17 cellular contexts compared by ENCODE assay signal in the genomic region with DNA sequence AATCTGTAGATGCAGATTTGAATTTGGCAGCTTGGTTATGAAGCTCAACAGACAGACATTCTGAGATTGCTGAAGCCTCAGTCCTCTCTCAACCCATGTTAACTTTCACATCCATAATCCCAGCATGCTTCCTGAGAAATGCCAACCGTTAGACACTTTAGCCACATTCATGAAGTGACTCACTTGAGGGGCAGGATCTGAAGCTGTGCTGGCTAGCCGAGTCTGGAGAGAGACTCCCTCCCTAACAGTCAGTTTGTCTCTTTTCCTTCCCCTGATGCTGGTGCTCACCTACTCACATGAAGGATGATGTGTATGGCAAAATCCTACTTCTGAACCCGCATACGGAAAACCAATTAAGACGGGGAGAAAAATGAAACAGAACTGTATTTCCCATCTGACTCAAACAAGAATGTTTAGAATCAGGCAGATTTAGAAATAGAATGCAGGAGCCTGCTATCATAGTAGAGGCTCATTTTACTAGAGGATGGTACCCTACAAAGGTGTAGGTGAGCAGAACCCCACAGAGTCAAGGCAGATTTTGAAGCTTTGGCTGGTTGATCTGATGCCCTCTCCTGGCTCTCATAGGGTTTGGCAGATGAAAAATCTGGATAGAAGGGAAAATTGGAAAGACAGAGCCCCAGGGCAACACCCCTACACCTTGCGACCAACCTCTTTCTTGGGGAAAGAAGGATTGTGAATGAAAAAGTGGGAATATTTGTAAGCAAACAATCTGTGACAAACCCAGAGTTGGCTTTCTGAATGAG.
DNase-seq lines count a peak whose midpoint lies in the region; ATAC-seq, FAIRE-seq and TF ChIP-seq lines count a peak whose summit lies in the region.
"Had no signal": no experiment of that assay in that cellular context is flagged by ENCODE, and none has a peak within 500 bp of the region (broad histone marks: within the 10 kb centered on the region; RNA-seq: fewer than 3 reads in every experiment).

No MANE protein-coding gene starts in this region.

- H3K27me3 ChIP-seq in WERI-Rb-1 (ENCODE audit: insufficient read depth, low read depth, severe bottlenecking), result no peaks in the 10 kb centered on the region
- H3K27me3 ChIP-seq: spleen, tibial artery had no signal

- TF ChIP-seq CTCF in WERI-Rb-1 (IDR thresholded peaks at IDR 0.05; ENCODE audit: low read depth, low read length) (0 out of 2 replicates have a peak, but pooled peaks have one; percentile 17), fibroblast of the aortic adventitia (IDR thresholded peaks at IDR 0.05; ENCODE audit: insufficient read depth, low read length) (peak; percentile 19), CD14-positive monocyte (IDR thresholded peaks at IDR 0.05) (no peak)

- no peak overlapping the region for H3K27ac ChIP-seq in WERI-Rb-1
- H3K27ac ChIP-seq: 22Rv1, spleen, tibial artery had no signal

- H3K4me3 ChIP-seq in WERI-Rb-1 (ENCODE audit: low read depth, low read length), result no peak overlapping the region
- no peak overlapping the region for H3K4me3 ChIP-seq in fibroblast of the aortic adventitia (ENCODE audit: low read depth, low read length)
- H3K4me3 ChIP-seq: HAP-1, spleen, tibial artery had no signal

- no peaks in the 10 kb centered on the region for H3K36me3 ChIP-seq in WERI-Rb-1
- H3K36me3 ChIP-seq: HAP-1, tibial artery had no signal

- no peaks in the 10 kb centered on the region for H3K27me3 Mint-ChIP-seq in activated naive CD8-positive, alpha-beta T cell treated with anti-CD3 and anti-CD28 coated beads, Interleukin-2, amount 50 U/mL, for 24 hours
- H3K27me3 Mint-ChIP-seq in activated naive CD8-positive, alpha-beta T cell treated with anti-CD3 and anti-CD28 coated beads for 36 hours, result no peaks in the 10 kb centered on the region
- no peaks in the 10 kb centered on the region for H3K27me3 Mint-ChIP-seq in CD14-positive monocyte (ENCODE audit: low read depth in 3 of 3)
- H3K27me3 Mint-ChIP-seq: naive thymus-derived CD4-positive, alpha-beta T cell had no signal

- H3K9me3 ChIP-seq in WERI-Rb-1 (ENCODE audit: severe bottlenecking), result no peaks in the 10 kb centered on the region
- H3K9me3 ChIP-seq: HAP-1, tibial artery had no signal

- no peak for DNase-seq in activated naive CD8-positive, alpha-beta T cell treated with anti-CD3 and anti-CD28 coated beads, Interleukin-2, amount 50 U/mL, for 24 hours
- no peak for DNase-seq in activated naive CD8-positive, alpha-beta T cell treated with anti-CD3 and anti-CD28 coated beads for 36 hours
- DNase-seq in WERI-Rb-1, result no peak
- peak; percentile 53 for DNase-seq in fibroblast of the aortic adventitia (ENCODE audit: low read depth)
- peak; percentile 44 for DNase-seq in urothelium cell line (ENCODE audit: low spot score)
- DNase-seq in DMS53 treated with DMSO at 0.1 percent for 48 hours (lab: John Stamatoyannopoulos, UW; ENCODE audit: unreplicated experiment), result no peak
- no peak for DNase-seq in CD14-positive monocyte (ENCODE audit: low spot score)
- DNase-seq: activated CD4-positive, alpha-beta T cell treated with anti-CD3 and anti-CD28 coated beads for 48 hours; left cardiac atrium; naive thymus-derived CD4-positive, alpha-beta T cell; NCI-H2171; spleen; tibial artery had no signal

- ATAC-seq in activated naive CD8-positive, alpha-beta T cell treated with anti-CD3 and anti-CD28 coated beads, Interleukin-2, amount 50 U/mL, for 24 hours, result no peak
- ATAC-seq in GM21360 (IDR thresholded peaks at IDR 0.05; ENCODE audit: unreplicated experiment), result no peak
- ATAC-seq: naive thymus-derived CD4-positive, alpha-beta T cell had no signal

- intact Hi-C loops in CD14-positive monocyte (cut with micrococcal nuclease), result no loop called here

- H3K9me3 Mint-ChIP-seq in activated naive CD8-positive, alpha-beta T cell treated with anti-CD3 and anti-CD28 coated beads, Interleukin-2, amount 50 U/mL, for 24 hours, result peaks cover 18% of the 10 kb centered on the region
- peaks cover 9% of the 10 kb centered on the region for H3K9me3 Mint-ChIP-seq in activated naive CD8-positive, alpha-beta T cell treated with anti-CD3 and anti-CD28 coated beads for 36 hours
- H3K9me3 Mint-ChIP-seq in CD14-positive monocyte, result peaks cover 0 to 13% (median 9%) of the 10 kb centered on the region in 7 donors

- H3K4me1 Mint-ChIP-seq in activated naive CD8-positive, alpha-beta T cell treated with anti-CD3 and anti-CD28 coated beads, Interleukin-2, amount 50 U/mL, for 24 hours, result peaks cover 9% of the 10 kb centered on the region
- peaks cover 10% of the 10 kb centered on the region for H3K4me1 Mint-ChIP-seq in activated naive CD8-positive, alpha-beta T cell treated with anti-CD3 and anti-CD28 coated beads for 36 hours
- H3K4me1 Mint-ChIP-seq in CD14-positive monocyte, result no peaks in the 10 kb centered on the region

- FAIRE-seq in urothelium cell line (lab: Jason Lieb, UNC), result no peak
- FAIRE-seq: frontal cortex had no signal

- peak overlapping the region; percentile 37 for H3K27ac Mint-ChIP-seq in activated naive CD8-positive, alpha-beta T cell treated with anti-CD3 and anti-CD28 coated beads, Interleukin-2, amount 50 U/mL, for 24 hours
- H3K27ac Mint-ChIP-seq in activated naive CD8-positive, alpha-beta T cell treated with anti-CD3 and anti-CD28 coated beads for 36 hours, result no peak overlapping the region
- H3K27ac Mint-ChIP-seq in CD14-positive monocyte, result no peak overlapping the region
- H3K27ac Mint-ChIP-seq: naive thymus-derived CD4-positive, alpha-beta T cell had no signal

- H3K36me3 Mint-ChIP-seq in activated naive CD8-positive, alpha-beta T cell treated with anti-CD3 and anti-CD28 coated beads, Interleukin-2, amount 50 U/mL, for 24 hours (ENCODE audit: low read depth), result peaks cover 19% of the 10 kb centered on the region
- peaks cover 23% of the 10 kb centered on the region for H3K36me3 Mint-ChIP-seq in activated naive CD8-positive, alpha-beta T cell treated with anti-CD3 and anti-CD28 coated beads for 36 hours
- H3K36me3 Mint-ChIP-seq in CD14-positive monocyte, result peaks cover 19 to 27% of the 10 kb centered on the region in 2 donors

- no peak overlapping the region for H3K4me3 Mint-ChIP-seq in activated naive CD8-positive, alpha-beta T cell treated with anti-CD3 and anti-CD28 coated beads, Interleukin-2, amount 50 U/mL, for 24 hours
- H3K4me3 Mint-ChIP-seq in activated naive CD8-positive, alpha-beta T cell treated with anti-CD3 and anti-CD28 coated beads for 36 hours, result no peak overlapping the region
- no peak overlapping the region for H3K4me3 Mint-ChIP-seq in CD14-positive monocyte
- H3K4me3 Mint-ChIP-seq: naive thymus-derived CD4-positive, alpha-beta T cell had no signal

Comparison
In these comparisons a context has a peak if more than half of its experiments do, and no peak if none do; other contexts are left out.
1. DNase-seq: peak in fibroblast of the aortic adventitia (single experiment) and urothelium cell line (single experiment); none in activated naive CD8-positive, alpha-beta T cell treated with anti-CD3 and anti-CD28 coated beads, Interleukin-2, amount 50 U/mL, for 24 hours (single experiment), activated naive CD8-positive, alpha-beta T cell treated with anti-CD3 and anti-CD28 coated beads for 36 hours (single experiment), WERI-Rb-1 (single experiment), DMS53 treated with DMSO at 0.1 percent for 48 hours (single experiment) and CD14-positive monocyte (single experiment).